ENCODE assay signal across 12 cellular contexts in the genomic region with DNA sequence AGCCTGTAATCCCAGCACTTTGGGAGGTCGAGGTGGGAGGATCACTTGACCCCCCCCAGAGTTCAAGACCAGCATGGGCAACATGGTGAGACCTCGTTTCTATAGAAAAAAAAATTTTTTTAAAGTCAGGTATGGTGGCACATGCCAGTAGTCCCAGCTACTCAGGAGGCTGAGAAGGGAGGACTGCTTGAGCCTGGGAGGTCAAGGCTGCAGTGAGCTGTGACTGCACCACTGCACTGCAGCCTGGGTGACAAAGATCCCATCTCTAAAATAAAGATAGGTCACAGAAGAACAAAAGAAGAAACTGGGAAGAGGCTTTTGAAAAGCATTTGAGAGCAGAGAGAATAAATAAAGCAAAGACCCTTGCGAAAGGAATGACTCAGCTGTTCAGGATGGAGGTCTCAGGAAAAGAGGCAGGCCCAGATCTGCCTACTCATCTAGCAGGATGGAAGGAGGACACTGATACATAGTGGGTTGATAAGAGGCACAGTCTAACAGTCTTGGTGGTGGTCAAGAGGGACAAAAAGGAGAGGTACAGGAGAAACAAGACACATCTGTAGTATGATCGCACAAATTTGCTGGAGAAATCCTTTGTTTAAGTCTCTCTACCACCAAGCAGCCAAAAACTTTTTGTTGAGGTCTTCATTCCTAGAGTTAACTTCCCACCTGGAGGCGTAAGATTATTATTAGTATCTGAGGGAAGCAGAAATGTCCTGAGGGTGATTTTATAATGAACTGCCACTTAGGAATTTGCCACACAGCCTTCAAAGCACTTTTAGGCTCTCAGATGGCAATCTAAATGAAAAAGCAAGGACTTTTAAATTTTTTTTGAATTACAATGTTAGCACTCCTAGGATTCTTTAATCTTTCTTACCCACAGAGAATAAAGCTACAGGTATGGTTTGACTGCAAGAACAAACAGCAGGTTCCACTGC. TPM values are rescaled to one million over a fixed set of nuclear protein-coding genes. Genes with fewer than 3 reads are reported as not detected.
A peak's percentile ranks its signal among the peaks of the same experiment; 100 is the strongest.
DNase-seq lines count a peak whose midpoint lies in the region; ATAC-seq and TF ChIP-seq lines count a peak whose summit lies in the region.
"Had no signal": no experiment of that assay in that cellular context is flagged by ENCODE, and none has a peak within 500 bp of the region (broad histone marks: within the 10 kb centered on the region; RNA-seq: fewer than 3 reads in every experiment).

No MANE protein-coding gene starts in this region.

- POLR2A ChIA-PET in activated CD4-positive, alpha-beta T cell treated with anti-CD3 and anti-CD28 coated beads for 36 hours (lab: Charles Lee): interaction anchor here (0.8 kb wide), 1 partner anchor 34 kb away, joined by 5 read pairs; no protein-coding TSS in a partner anchor

- no peaks in the 10 kb centered on the region for H3K27me3 ChIP-seq in endodermal cell (ENCODE audit: control insufficient read depth, insufficient read depth, low read length, poor library complexity, severe bottlenecking)
- no peaks in the 10 kb centered on the region for H3K27me3 ChIP-seq in MM.1S (replicated peaks; ENCODE audit: insufficient read depth, low read length)
- H3K27me3 ChIP-seq: neutrophil, thyroid gland had no signal

- peak overlapping the region; percentile 32 for H3K27ac Mint-ChIP-seq in activated CD4-positive, alpha-beta T cell treated with anti-CD3 and anti-CD28 coated beads for 36 hours
- no peak overlapping the region for H3K27ac Mint-ChIP-seq in activated CD4-positive, alpha-beta T cell treated with anti-CD3 and anti-CD28 coated beads, Interleukin-2, amount 10 ng/mL, durations not matched to agents 24 days and 14 days
- peak overlapping the region; percentile 68 for H3K27ac Mint-ChIP-seq in endodermal cell
- H3K27ac Mint-ChIP-seq in osteocyte (ENCODE audit: unreplicated experiment): peak overlapping the region; percentile 21
- H3K27ac Mint-ChIP-seq: dendritic cell treated with granulocyte-macrophage colony-stimulating factor and Interleukin-4, amounts not matched to agents 40 ng/mL and 50 ng/mL, for 4 days had no signal

- H3K36me3 Mint-ChIP-seq in activated CD4-positive, alpha-beta T cell treated with anti-CD3 and anti-CD28 coated beads for 36 hours (ENCODE audit: low read depth): peaks cover 38% of the 10 kb centered on the region
- H3K36me3 Mint-ChIP-seq in activated CD4-positive, alpha-beta T cell treated with anti-CD3 and anti-CD28 coated beads, Interleukin-2, amount 10 ng/mL, durations not matched to agents 24 days and 14 days (ENCODE audit: low read depth): peaks cover 38% of the 10 kb centered on the region
- H3K36me3 Mint-ChIP-seq in endodermal cell (ENCODE audit: low read depth): peaks cover 81% of the 10 kb centered on the region
- peaks cover 44% of the 10 kb centered on the region for H3K36me3 Mint-ChIP-seq in osteocyte (ENCODE audit: unreplicated experiment)

- 89 to 92% methylated on average over 2 to 5 of the region's 5 CpGs for WGBS in endodermal cell (ENCODE audit: insufficient coverage in 1 of 2, insufficient read length in 1 of 2), 2 experiments

- H3K4me1 ChIP-seq in endodermal cell (ENCODE audit: control insufficient read depth, insufficient read depth, low read length) (peaks cover 2% of the 10 kb centered on the region), MM.1S (ENCODE audit: low read length) (no peaks in the 10 kb centered on the region)
- H3K4me1 ChIP-seq: thyroid gland had no signal

- H3F3A ChIP-seq in MM.1S (ENCODE audit: insufficient read depth, low read length): no peaks in the 10 kb centered on the region

- H3K36me3 ChIP-seq in endodermal cell (ENCODE audit: control insufficient read depth, insufficient read depth, low read length): peaks cover 79% of the 10 kb centered on the region
- H3K36me3 ChIP-seq in MM.1S (replicated peaks; ENCODE audit: insufficient read depth, low read length): no peaks in the 10 kb centered on the region

- DNase-seq in activated CD4-positive, alpha-beta T cell treated with anti-CD3 and anti-CD28 coated beads for 36 hours: no peak
- DNase-seq in activated CD4-positive, alpha-beta T cell treated with anti-CD3 and anti-CD28 coated beads, Interleukin-2, amount 10 ng/mL, durations not matched to agents 24 days and 14 days: no peak
- DNase-seq in RPMI7951 (ENCODE audit: low read depth): peak; percentile 46
- no peak for DNase-seq in endodermal cell
- DNase-seq in osteocyte (ENCODE audit: extremely low spot score, unreplicated experiment): no peak
- no peak for DNase-seq in MM.1S
- no peak for DNase-seq in activated gamma-delta T cell treated with Interleukin-2 at 50 U/mL for 16 hours
- DNase-seq: NCI-H446, thyroid gland had no signal

- CTCF ChIA-PET in activated CD4-positive, alpha-beta T cell treated with anti-CD3 and anti-CD28 coated beads for 36 hours (lab: Charles Lee): interaction anchor here (0.6 to 0.7 kb wide), 3 partner anchors 10 to 24 kb away, joined by 3 to 5 read pairs (median 3); no protein-coding TSS in a partner anchor

- intact Hi-C loops in activated CD4-positive, alpha-beta T cell treated with anti-CD3 and anti-CD28 coated beads for 36 hours (cut with DNase I, micrococcal nuclease): loop anchor here (1.0 to 2.0 kb wide), 3 partner anchors 23 to 45 kb away; no protein-coding TSS in a partner anchor
- intact Hi-C loops in activated CD4-positive, alpha-beta T cell treated with anti-CD3 and anti-CD28 coated beads, Interleukin-2, amount 10 ng/mL, durations not matched to agents 24 days and 14 days (cut with micrococcal nuclease): loop anchor here (1.0 kb wide), 1 partner anchor 23 kb away; no protein-coding TSS in a partner anchor

- no peaks in the 10 kb centered on the region for H3K9me3 Mint-ChIP-seq in activated CD4-positive, alpha-beta T cell treated with anti-CD3 and anti-CD28 coated beads for 36 hours (ENCODE audit: low read depth)
- H3K9me3 Mint-ChIP-seq in activated CD4-positive, alpha-beta T cell treated with anti-CD3 and anti-CD28 coated beads, Interleukin-2, amount 10 ng/mL, durations not matched to agents 24 days and 14 days: no peaks in the 10 kb centered on the region
- H3K9me3 Mint-ChIP-seq in endodermal cell (peaks cover 10% of the 10 kb centered on the region), osteocyte (ENCODE audit: unreplicated experiment) (no peaks in the 10 kb centered on the region)
- H3K9me3 Mint-ChIP-seq: dendritic cell treated with granulocyte-macrophage colony-stimulating factor and Interleukin-4, amounts not matched to agents 40 ng/mL and 50 ng/mL, for 4 days had no signal

- peaks cover 19% of the 10 kb centered on the region for H3K4me1 Mint-ChIP-seq in activated CD4-positive, alpha-beta T cell treated with anti-CD3 and anti-CD28 coated beads for 36 hours
- H3K4me1 Mint-ChIP-seq in activated CD4-positive, alpha-beta T cell treated with anti-CD3 and anti-CD28 coated beads, Interleukin-2, amount 10 ng/mL, durations not matched to agents 24 days and 14 days: peaks cover 20% of the 10 kb centered on the region
- H3K4me1 Mint-ChIP-seq in endodermal cell (no peaks in the 10 kb centered on the region), osteocyte (ENCODE audit: unreplicated experiment) (peaks cover 24% of the 10 kb centered on the region)

- H3K4me3 ChIP-seq in endodermal cell (ENCODE audit: low read length) (no peak overlapping the region), MM.1S (ENCODE audit: low read length) (no peak overlapping the region)
- H3K4me3 ChIP-seq: thyroid gland had no signal

- no peak overlapping the region for H3K4me2 ChIP-seq in MM.1S (ENCODE audit: low read depth, low read length)

- no peak overlapping the region for H2AFZ ChIP-seq in MM.1S (ENCODE audit: low read length)

- H3K9ac ChIP-seq in endodermal cell (ENCODE audit: extremely low read depth, low read length, poor library complexity, severe bottlenecking) (no peak overlapping the region), MM.1S (ENCODE audit: low read length) (no peak overlapping the region)

- H3K9me3 ChIP-seq in endodermal cell (ENCODE audit: control insufficient read depth, low read length) (peaks cover 13% of the 10 kb centered on the region), MM.1S (replicated peaks; ENCODE audit: insufficient read depth, low read length) (no peaks in the 10 kb centered on the region)
- H3K9me3 ChIP-seq: neutrophil, thyroid gland had no signal

- H3K79me2 ChIP-seq in MM.1S (ENCODE audit: low read length): no peaks in the 10 kb centered on the region

- no peak overlapping the region for H3K4me3 Mint-ChIP-seq in activated CD4-positive, alpha-beta T cell treated with anti-CD3 and anti-CD28 coated beads for 36 hours
- no peak overlapping the region for H3K4me3 Mint-ChIP-seq in activated CD4-positive, alpha-beta T cell treated with anti-CD3 and anti-CD28 coated beads, Interleukin-2, amount 10 ng/mL, durations not matched to agents 24 days and 14 days
- H3K4me3 Mint-ChIP-seq in endodermal cell (no peak overlapping the region), osteocyte (ENCODE audit: unreplicated experiment) (no peak overlapping the region)
- H3K4me3 Mint-ChIP-seq: dendritic cell treated with granulocyte-macrophage colony-stimulating factor and Interleukin-4, amounts not matched to agents 40 ng/mL and 50 ng/mL, for 4 days had no signal

- no peak overlapping the region for H3K27ac ChIP-seq in endodermal cell (ENCODE audit: low read depth, low read length)
- no peak overlapping the region for H3K27ac ChIP-seq in MM.1S (ENCODE audit: low read length)
- H3K27ac ChIP-seq: neutrophil, thyroid gland had no signal

- H3K9me2 ChIP-seq in MM.1S (replicated peaks; ENCODE audit: insufficient read depth, low read length): no peaks in the 10 kb centered on the region

- H3K27me3 Mint-ChIP-seq in activated CD4-positive, alpha-beta T cell treated with anti-CD3 and anti-CD28 coated beads for 36 hours: no peaks in the 10 kb centered on the region
- H3K27me3 Mint-ChIP-seq in activated CD4-positive, alpha-beta T cell treated with anti-CD3 and anti-CD28 coated beads, Interleukin-2, amount 10 ng/mL, durations not matched to agents 24 days and 14 days: no peaks in the 10 kb centered on the region
- H3K27me3 Mint-ChIP-seq in endodermal cell (ENCODE audit: insufficient read depth) (no peaks in the 10 kb centered on the region), osteocyte (ENCODE audit: unreplicated experiment) (no peaks in the 10 kb centered on the region)
- H3K27me3 Mint-ChIP-seq: dendritic cell treated with granulocyte-macrophage colony-stimulating factor and Interleukin-4, amounts not matched to agents 40 ng/mL and 50 ng/mL, for 4 days had no signal

- no peaks in the 10 kb centered on the region for H4K20me1 ChIP-seq in MM.1S (ENCODE audit: insufficient read depth, low read length)

- no peak for TF ChIP-seq CTCF in endodermal cell (conservative IDR thresholded peaks at IDR 0.05)
- TF ChIP-seq CTCF in osteocyte (IDR thresholded peaks at IDR 0.05): no peak
- no peak for TF ChIP-seq CTCF in MM.1S (IDR thresholded peaks at IDR 0.05; ENCODE audit: low read length)

- ATAC-seq in activated CD4-positive, alpha-beta T cell treated with anti-CD3 and anti-CD28 coated beads for 36 hours: peak; percentile 16
- ATAC-seq in HG03442 (IDR thresholded peaks at IDR 0.05; ENCODE audit: unreplicated experiment): no peak

RNA-seq across cellular contexts. Expression of a gene that starts 17.6 kb away (rescaled TPM):
- 10 to 100 TPM; 11.2 to 11.7 TPM for total RNA-seq in activated CD4-positive, alpha-beta T cell treated with anti-CD3 and anti-CD28 coated beads for 36 hours
- total RNA-seq in activated CD4-positive, alpha-beta T cell treated with anti-CD3 and anti-CD28 coated beads, Interleukin-2, amount 10 ng/mL, durations not matched to agents 24 days and 14 days: 10.1 and 11.0 TPM in 2 replicates
- total RNA-seq in RPMI7951 (2014; rRNA removed; shearing (Covaris generic)): 23.0 and 27.2 TPM in 2 replicates
- total RNA-seq in endodermal cell (10 to 100 TPM; 45.5 to 58.8 TPM), osteocyte (20.3 and 22.2 TPM in 2 replicates)
- polyA plus RNA-seq in endodermal cell (2013, experiment 1 of 2): 53.4 TPM
- polyA plus RNA-seq in endodermal cell (2013, experiment 2 of 2): 50.8 TPM

RNA-seq across cellular contexts. Expression of a gene that starts 17.7 kb away (rescaled TPM):
- 10 to 100 TPM; 21.1 to 22.0 TPM for total RNA-seq in activated CD4-positive, alpha-beta T cell treated with anti-CD3 and anti-CD28 coated beads for 36 hours
- 35.3 and 38.9 TPM in 2 replicates for total RNA-seq in activated CD4-positive, alpha-beta T cell treated with anti-CD3 and anti-CD28 coated beads, Interleukin-2, amount 10 ng/mL, durations not matched to agents 24 days and 14 days
- 17.7 and 19.8 TPM in 2 replicates for total RNA-seq in RPMI7951 (2014; rRNA removed; shearing (Covaris generic))
- total RNA-seq in endodermal cell: 10 to 100 TPM; 48.2 to 53.2 TPM
- polyA plus RNA-seq in endodermal cell (2013, experiment 1 of 2): 46.0 TPM
- 45.3 TPM for polyA plus RNA-seq in endodermal cell (2013, experiment 2 of 2)
- 34.4 and 35.9 TPM in 2 replicates for total RNA-seq in osteocyte

RNA-seq across cellular contexts. Expression of a gene that starts 37.0 kb away (rescaled TPM):
- 1 to 10 TPM; 1.9 to 2.2 TPM for total RNA-seq in activated CD4-positive, alpha-beta T cell treated with anti-CD3 and anti-CD28 coated beads for 36 hours
- 1.9 and 3.1 TPM in 2 replicates for total RNA-seq in activated CD4-positive, alpha-beta T cell treated with anti-CD3 and anti-CD28 coated beads, Interleukin-2, amount 10 ng/mL, durations not matched to agents 24 days and 14 days
- total RNA-seq in RPMI7951 (2014; rRNA removed; shearing (Covaris generic)): 14.4 and 18.0 TPM in 2 replicates
- total RNA-seq in endodermal cell: 1 to 10 TPM; 1.8 to 2.0 TPM
- 3.3 TPM for polyA plus RNA-seq in endodermal cell (2013, experiment 1 of 2)
- polyA plus RNA-seq in endodermal cell (2013, experiment 2 of 2): 4.0 TPM
- 8.9 TPM in 2 replicates for total RNA-seq in osteocyte
- total RNA-seq: thyroid gland had no signal
